11 cellular contexts compared by ENCODE assay signal in genomic region chr12:100518376-100518775, GRCh38. TPM values are rescaled to one million over a fixed set of nuclear protein-coding genes. Genes with fewer than 3 reads are reported as not detected.
"Had no signal": no experiment of that assay in that cellular context is flagged by ENCODE, and none has a peak within 500 bp of the region (broad histone marks: within the 10 kb centered on the region; RNA-seq: fewer than 3 reads in every experiment).

No MANE protein-coding gene starts in this region.

- H3K4me3 ChIP-seq: GM23248, GM23338, HAP-1 had no signal

- H3K9me3 Mint-ChIP-seq: GM23338 had no signal

- DNase-seq: GM23248, GOT3, H7, H9, HCEC 1CT, HFFc6 had no signal

- FAIRE-seq: H1, H54 had no signal

- H2AFZ ChIP-seq: GM23248, GM23338 had no signal

- H3K9ac ChIP-seq: GM23248 had no signal

- H3K27ac ChIP-seq: GM23248 had no signal

- H3K9me3 ChIP-seq: HAP-1 had no signal

- H3K36me3 ChIP-seq: HAP-1 had no signal

- H3K4me3 Mint-ChIP-seq: GM23338, H9, HFFc6 had no signal

- H3K27ac Mint-ChIP-seq: GM23338, H9, HFFc6 had no signal

- H3K4me1 ChIP-seq: HAP-1 had no signal

- H3K4me2 ChIP-seq: GM23338 had no signal

- ATAC-seq: GM23338, HCT116 had no signal

RNA-seq across cellular contexts. Expression of gene NR1H4, which starts 44.7 kb away (rescaled TPM):
- total RNA-seq: GM23248, GM23338, H1, H7, H9, HFFc6 had no signal
- polyA plus RNA-seq: GM23248, GM23338, H1 had no signal
